ENCODE assay signal across 10 cellular contexts in the genomic region with DNA sequence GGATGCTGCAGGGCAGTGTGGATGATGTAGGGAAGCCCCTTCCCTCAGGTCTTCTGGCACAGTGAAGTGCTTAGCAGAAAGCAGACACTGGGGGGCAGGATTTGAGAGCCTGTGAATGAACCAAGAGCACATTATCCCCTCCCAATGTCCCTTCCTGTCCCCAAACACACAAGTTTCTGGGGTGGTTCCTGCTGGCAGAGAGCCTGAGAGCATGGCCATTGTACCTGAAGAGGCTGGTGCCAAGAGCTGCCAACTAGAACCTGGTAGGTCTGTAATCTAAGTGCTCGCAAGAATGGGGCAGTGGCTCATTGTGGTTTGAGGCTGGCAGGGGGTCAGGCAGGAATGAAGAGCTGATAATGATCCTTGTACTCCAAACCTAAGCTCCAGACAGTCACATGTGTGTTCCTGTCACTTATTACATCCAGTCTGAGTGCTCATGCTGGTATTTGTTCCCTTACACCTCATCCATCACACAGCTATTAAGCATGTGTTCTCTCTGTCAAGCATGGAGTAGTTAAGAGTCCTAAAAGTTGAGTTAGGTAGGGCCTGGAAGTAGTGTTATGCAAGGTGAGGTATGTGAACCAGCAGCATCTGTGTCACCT. TPM values are rescaled to one million over a fixed set of nuclear protein-coding genes. Genes with fewer than 3 reads are reported as not detected.
DNase-seq lines count a peak whose midpoint lies in the region; ATAC-seq, FAIRE-seq and TF ChIP-seq lines count a peak whose summit lies in the region.
"Had no signal": no experiment of that assay in that cellular context is flagged by ENCODE, and none has a peak within 500 bp of the region (broad histone marks: within the 10 kb centered on the region; RNA-seq: fewer than 3 reads in every experiment).

No MANE protein-coding gene starts in this region.

- H2AFZ ChIP-seq in HepG2 (ENCODE audit: low read length), result no peak overlapping the region

- BruUV-seq in HepG2 (replicated peaks; lab: Mats Ljungman, UMichigan), result no TSS peak

- no peak overlapping the region for H3K9ac ChIP-seq in HepG2 (ENCODE audit: insufficient read depth, low read depth, low read length)

- H4K20me1 ChIP-seq in HepG2 (ENCODE audit: insufficient read depth, low read length), result no peaks in the 10 kb centered on the region

- TF ChIP-seq RAD21 in HepG2 (CRISPR knock-in tag; IDR thresholded peaks at IDR 0.05), result no peak

- peak; percentile 29 for DNase-seq in EL
- DNase-seq in HT-29 (ENCODE audit: low spot score), result peak; percentile 15
- DNase-seq in RWPE2 (ENCODE audit: low spot score), result no peak
- DNase-seq in HepG2 (ENCODE audit: low spot score), result no peak
- DNase-seq in MG63, result no peak
- no peak for DNase-seq in medulla oblongata (ENCODE audit: extremely low spot score)
- DNase-seq in NCI-H226, result no peak
- DNase-seq: stimulated activated CD8-positive, alpha-beta memory T cell treated with anti-CD3 and anti-CD28 coated beads, Interleukin-4, amount 100 ng/mL, for 48 hours had no signal

- in situ Hi-C loops in HepG2 (cut with HindIII; ENCODE audit: extremely low pct_ligation_motif_present, low pct_unique_long_range_greater_than_20kb), result no loop called here

- ATAC-seq in RWPE2 (ENCODE audit: low read depth) (no peak), HepG2 (peak; percentile 54), HG03460 (IDR thresholded peaks at IDR 0.05; ENCODE audit: unreplicated experiment) (no peak)
- ATAC-seq: Panc1 had no signal

- no peaks in the 10 kb centered on the region for H3K79me2 ChIP-seq in HepG2 (ENCODE audit: insufficient read depth, low read length)

- H3K4me1 ChIP-seq in RWPE2 (ENCODE audit: insufficient read depth, poor library complexity, severe bottlenecking), result no peaks in the 10 kb centered on the region
- H3K4me1 ChIP-seq in HepG2 (ENCODE audit: insufficient read depth, low read length), result no peaks in the 10 kb centered on the region

- no peak overlapping the region for H3K4me2 ChIP-seq in HepG2 (ENCODE audit: low read depth, low read length)

- TF ChIP-seq CTCF in RWPE2 (IDR thresholded peaks at IDR 0.05; ENCODE audit: poor library complexity, severe bottlenecking), result peak; percentile 26
- 0 out of 2 replicates have a peak, but pooled peaks have one; percentile 17 for TF ChIP-seq CTCF in HepG2 (CRISPR knock-in tag; IDR thresholded peaks at IDR 0.05)

- H3K27ac ChIP-seq in RWPE2 (ENCODE audit: poor library complexity, severe bottlenecking) (no peak overlapping the region), HepG2 (ENCODE audit: extremely low read length, insufficient read depth, low read length) (no peak overlapping the region)

- WGBS in HepG2 (ENCODE audit: low lambda C conversion rate), result 40% methylated on average over 1 of the region's 1 CpG

- intact Hi-C loops in HepG2 (cut with micrococcal nuclease; ENCODE audit: unreplicated experiment), result no loop called here

- H3K9me3 ChIP-seq in RWPE2 (ENCODE audit: severe bottlenecking), result no peaks in the 10 kb centered on the region
- no peaks in the 10 kb centered on the region for H3K9me3 ChIP-seq in HepG2 (ENCODE audit: low read length)
- H3K9me3 ChIP-seq in MG63, result no peaks in the 10 kb centered on the region

- no peaks in the 10 kb centered on the region for H3K36me3 ChIP-seq in RWPE2 (ENCODE audit: low read depth)
- no peaks in the 10 kb centered on the region for H3K36me3 ChIP-seq in HepG2 (replicated peaks in 1 of 2; ENCODE audit: control insufficient read depth in 1 of 2, insufficient read depth in 2 of 2, low read length in 2 of 2)
- H3K36me3 ChIP-seq in MG63, result no peaks in the 10 kb centered on the region

- no peak for FAIRE-seq in HepG2 (lab: Jason Lieb, UNC)

- no peak for TF ChIP-seq EP300 in HepG2 (IDR thresholded peaks at IDR 0.05; ENCODE audit: low read depth in 2 of 2, low read length in 2 of 2)
- TF ChIP-seq EP300 in HepG2 (CRISPR knock-in tag; IDR thresholded peaks at IDR 0.05; ENCODE audit: borderline replicate concordance), result no peak

- H3K27me3 ChIP-seq in RWPE2 (ENCODE audit: insufficient read depth, poor library complexity, severe bottlenecking) (no peaks in the 10 kb centered on the region), HepG2 (ENCODE audit: control insufficient read depth in 1 of 2, insufficient read depth in 2 of 2, low read length in 2 of 2) (no peaks in the 10 kb centered on the region), MG63 (no peaks in the 10 kb centered on the region)

- POLR2A ChIA-PET in HepG2 (lab: Yijun Ruan, JAX), result no interaction called here

- TF ChIP-seq POLR2A in HepG2 (IDR thresholded peaks at IDR 0.05; ENCODE audit: insufficient read depth in 1 of 2, low read depth in 2 of 2, low read length in 2 of 2), result no peak

- CTCF ChIA-PET in HepG2 (lab: Yijun Ruan, JAX; ENCODE audit: low intra/inter-chr PET ratio, low total read pairs), result no interaction called here

- H3K4me3 ChIP-seq in RWPE2 (ENCODE audit: severe bottlenecking), result no peak overlapping the region
- no peak overlapping the region for H3K4me3 ChIP-seq in HepG2 (replicated peaks in 1 of 3; ENCODE audit: insufficient read depth in 1 of 3, low read depth in 2 of 3, low read length in 3 of 3)
- no peak overlapping the region for H3K4me3 ChIP-seq in MG63

TF ChIP-seq in HepG2, 621 proteins besides CTCF, POLR2A, EP300 and RAD21:
- TF ChIP-seq SIN3B (IDR thresholded peaks at IDR 0.05; ENCODE audit: low read length) (no peak), BRD4 (CRISPR knock-in tag; IDR thresholded peaks at IDR 0.05) (no peak), ZKSCAN1 (IDR thresholded peaks at IDR 0.05; ENCODE audit: low read length) (no peak), SMAD3 (CRISPR knock-in tag; IDR thresholded peaks at IDR 0.05) (no peak), NFKBIZ (CRISPR knock-in tag; IDR thresholded peaks at IDR 0.05) (no peak), KDM3A (CRISPR knock-in tag; IDR thresholded peaks at IDR 0.05; ENCODE audit: low read depth) (no peak)

RNA-seq across cellular contexts. Expression of gene CCR1, which starts 6.7 kb away (rescaled TPM):
- not detected in 2 replicates for total RNA-seq in HT-29 (2014; rRNA removed; shearing (Covaris generic))
- not detected in 2 replicates for total RNA-seq in HepG2 (2016; rRNA removed; fragmentation: Illumina TruSeq; extraction: Trizol)
- total RNA-seq in HepG2 (2016; cell fraction: cytosol; rRNA removed; fragmentation: Illumina TruSeq; extraction: Trizol; ENCODE audit: low read depth), result not detected in 2 replicates
- not detected in 2 replicates for total RNA-seq in HepG2 (2016; cell fraction: insoluble cytoplasmic fraction; rRNA removed; fragmentation: Illumina TruSeq; extraction: Trizol)
- not detected in 2 replicates for total RNA-seq in HepG2 (2016; cell fraction: membrane; rRNA removed; fragmentation: Illumina TruSeq; extraction: Trizol)
- not detected in 2 replicates for total RNA-seq in HepG2 (2016; cell fraction: nucleus; rRNA removed; fragmentation: Illumina TruSeq; extraction: Trizol)
- polyA plus RNA-seq in HepG2 (2011; rRNA removed), result not detected in 2 replicates
- not detected in 2 replicates for polyA plus RNA-seq in HepG2 (2011; cell fraction: cytosol; rRNA removed)
- polyA plus RNA-seq in HepG2 (2011; cell fraction: nucleus; rRNA removed), result not detected in 2 replicates
- polyA plus RNA-seq in HepG2 (2012), result not detected in 2 replicates
- polyA plus RNA-seq in HepG2 (2016; cell fraction: cytosol; fragmentation: Illumina TruSeq; extraction: Trizol; ENCODE audit: low read depth), result not detected in 2 replicates
- not detected in 2 replicates for polyA plus RNA-seq in HepG2 (2016; cell fraction: insoluble cytoplasmic fraction; fragmentation: Illumina TruSeq; extraction: Trizol; ENCODE audit: low read depth)
- not detected in 2 replicates for polyA plus RNA-seq in HepG2 (2016; cell fraction: membrane; fragmentation: Illumina TruSeq; extraction: Trizol; ENCODE audit: low read depth)
- not detected in 2 replicates for polyA plus RNA-seq in HepG2 (2016; cell fraction: nucleus; fragmentation: Illumina TruSeq; extraction: Trizol; ENCODE audit: insufficient read depth, low read depth)
- polyA minus RNA-seq in HepG2 (2011; rRNA and poly(A)+ RNA removed; ENCODE audit: low replicate concordance), result 0.16 TPM in 1 of 2 replicates, not detected in the other
- not detected in 2 replicates for polyA minus RNA-seq in HepG2 (2011; cell fraction: cytosol; rRNA and poly(A)+ RNA removed)
- polyA minus RNA-seq in HepG2 (2011; cell fraction: nucleus; rRNA and poly(A)+ RNA removed), result not detected in 2 replicates
- total RNA-seq in MG63 (2014; rRNA removed; shearing (Covaris generic); ENCODE audit: low replicate concordance), result not detected in 2 replicates

RNA-seq across cellular contexts. Expression of gene CCR3, which starts 27.4 kb away (rescaled TPM):
- not detected in 2 replicates for total RNA-seq in HT-29 (2014; rRNA removed; shearing (Covaris generic))
- not detected in 2 replicates for total RNA-seq in HepG2 (2016; rRNA removed; fragmentation: Illumina TruSeq; extraction: Trizol)
- total RNA-seq in HepG2 (2016; cell fraction: cytosol; rRNA removed; fragmentation: Illumina TruSeq; extraction: Trizol; ENCODE audit: low read depth), result not detected in 2 replicates
- not detected in 2 replicates for total RNA-seq in HepG2 (2016; cell fraction: insoluble cytoplasmic fraction; rRNA removed; fragmentation: Illumina TruSeq; extraction: Trizol)
- not detected in 2 replicates for total RNA-seq in HepG2 (2016; cell fraction: membrane; rRNA removed; fragmentation: Illumina TruSeq; extraction: Trizol)
- not detected in 2 replicates for total RNA-seq in HepG2 (2016; cell fraction: nucleus; rRNA removed; fragmentation: Illumina TruSeq; extraction: Trizol)
- not detected in 2 replicates for polyA plus RNA-seq in HepG2 (2011; rRNA removed)
- polyA plus RNA-seq in HepG2 (2011; cell fraction: cytosol; rRNA removed), result not detected in 2 replicates
- polyA plus RNA-seq in HepG2 (2011; cell fraction: nucleus; rRNA removed), result not detected in 2 replicates
- polyA plus RNA-seq in HepG2 (2012), result not detected in 2 replicates
- polyA plus RNA-seq in HepG2 (2016; cell fraction: cytosol; fragmentation: Illumina TruSeq; extraction: Trizol; ENCODE audit: low read depth), result not detected in 2 replicates
- not detected in 2 replicates for polyA plus RNA-seq in HepG2 (2016; cell fraction: insoluble cytoplasmic fraction; fragmentation: Illumina TruSeq; extraction: Trizol; ENCODE audit: low read depth)
- not detected in 2 replicates for polyA plus RNA-seq in HepG2 (2016; cell fraction: membrane; fragmentation: Illumina TruSeq; extraction: Trizol; ENCODE audit: low read depth)
- not detected in 2 replicates for polyA plus RNA-seq in HepG2 (2016; cell fraction: nucleus; fragmentation: Illumina TruSeq; extraction: Trizol; ENCODE audit: insufficient read depth, low read depth)
- polyA minus RNA-seq in HepG2 (2011; rRNA and poly(A)+ RNA removed; ENCODE audit: low replicate concordance), result not detected in 2 replicates
- not detected in 2 replicates for polyA minus RNA-seq in HepG2 (2011; cell fraction: cytosol; rRNA and poly(A)+ RNA removed)
- polyA minus RNA-seq in HepG2 (2011; cell fraction: nucleus; rRNA and poly(A)+ RNA removed), result not detected in 2 replicates
- total RNA-seq in MG63 (2014; rRNA removed; shearing (Covaris generic); ENCODE audit: low replicate concordance), result not detected in 2 replicates

Comparison
In these comparisons a context has a peak if more than half of its experiments do, and no peak if none do; other contexts are left out.
1. DNase-seq: peak in EL (single experiment) and HT-29 (single experiment); none in RWPE2 (single experiment), HepG2 (single experiment), MG63 (single experiment), medulla oblongata (single experiment) and NCI-H226 (single experiment).